Comparison of ENCODE assay signal across 30 cellular contexts in the genomic region with DNA sequence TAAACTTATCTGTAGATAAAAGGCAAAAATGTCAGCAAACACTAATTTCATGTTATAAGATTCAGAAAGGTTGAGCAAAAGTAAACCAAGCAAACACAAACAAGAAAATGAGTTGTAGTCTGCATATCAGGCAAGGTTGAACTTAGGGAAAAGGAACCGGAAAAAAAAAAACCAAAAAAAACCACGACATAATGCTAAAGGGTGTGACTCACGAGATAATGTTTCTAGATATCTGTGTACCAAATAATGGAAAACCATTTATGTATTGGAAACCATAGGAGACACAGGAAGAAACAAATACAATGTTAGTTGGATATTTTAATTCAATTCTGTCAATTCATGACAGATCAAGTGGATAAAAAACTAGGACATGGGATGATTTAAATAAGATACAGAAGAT.
"Had no signal": no experiment of that assay in that cellular context is flagged by ENCODE, and none has a peak within 500 bp of the region (broad histone marks: within the 10 kb centered on the region; RNA-seq: fewer than 3 reads in every experiment).

No MANE protein-coding gene starts in this region.

- ATAC-seq: activated CD8-positive, alpha-beta T cell treated with anti-CD3 and anti-CD28 coated beads for 36 hours; activated T-cell treated with anti-CD3 and anti-CD28 coated beads, Interleukin-2, amount 50 U/mL, for 72 hours; activated T-helper 17 cell treated with anti-CD3 and anti-CD28 coated beads, Interleukin-2, amount 50 U/mL, for 72 hours had no signal

- DNase-seq: activated CD4-positive, alpha-beta T cell treated with anti-CD3 and anti-CD28 coated beads for 1 hour; activated CD4-positive, alpha-beta T cell treated with anti-CD3 and anti-CD28 coated beads for 48 hours; activated CD4-positive, CD25-positive, alpha-beta regulatory T cell; activated CD8-positive, alpha-beta T cell treated with anti-CD3 and anti-CD28 coated beads for 36 hours; activated effector memory CD4-positive, alpha-beta T cell treated with anti-CD3 and anti-CD28 coated beads, Interleukin-2, amount 50 U/mL, for 16 hours; activated naive CD4-positive, alpha-beta T cell; activated naive CD4-positive, alpha-beta T cell treated with anti-CD3 and anti-CD28 coated beads, Interleukin-2, amount 50 U/mL, for 16 hours; activated naive CD8-positive, alpha-beta T cell treated with anti-CD3 and anti-CD28 coated beads for 36 hours; activated T-cell treated with anti-CD3 and anti-CD28 coated beads, Interleukin-2, amount 50 U/mL, for 1 hour; activated T-cell treated with anti-CD3 and anti-CD28 coated beads, Interleukin-2, amount 50 U/mL, for 72 hours; amniotic stem cell; aorta; brain microvascular endothelial cell; central memory CD4-positive, alpha-beta T cell; MG63; NCI-H1048; NCI-H1105 treated with DMSO at 0.1 percent for 48 hours; NCI-H1436; NCI-H1694; NCI-H1930; NCI-H2081 treated with DMSO at 0.1 percent for 48 hours; NCI-H345; NCI-H526; NCI-H748 treated with DMSO at 0.1 percent for 48 hours; SHP77; SJCRH30; T1000; WERI-Rb-1 had no signal

- H3K4me1 ChIP-seq: SJCRH30 had no signal

- H3K27ac ChIP-seq: brain microvascular endothelial cell, SJCRH30, SK-N-MC, WERI-Rb-1 had no signal

- H3K36me3 ChIP-seq: brain microvascular endothelial cell, SJCRH30, WERI-Rb-1 had no signal

- H3K27me3 Mint-ChIP-seq: activated CD8-positive, alpha-beta T cell treated with anti-CD3 and anti-CD28 coated beads for 36 hours; activated naive CD8-positive, alpha-beta T cell treated with anti-CD3 and anti-CD28 coated beads for 36 hours; activated T-helper 17 cell treated with anti-CD3 and anti-CD28 coated beads, Interleukin-2, amount 50 U/mL, for 72 hours had no signal

- H3K4me1 Mint-ChIP-seq: activated naive CD8-positive, alpha-beta T cell treated with anti-CD3 and anti-CD28 coated beads for 36 hours; activated T-helper 17 cell treated with anti-CD3 and anti-CD28 coated beads, Interleukin-2, amount 50 U/mL, for 72 hours had no signal

- H3K27me3 ChIP-seq: brain microvascular endothelial cell, MG63, SJCRH30 had no signal

- H3K4me3 ChIP-seq: MG63, SJCRH30, SK-N-MC had no signal

- H3K4me3 Mint-ChIP-seq: activated CD8-positive, alpha-beta T cell treated with anti-CD3 and anti-CD28 coated beads for 36 hours; activated naive CD8-positive, alpha-beta T cell treated with anti-CD3 and anti-CD28 coated beads for 36 hours; activated T-cell treated with anti-CD3 and anti-CD28 coated beads, Interleukin-2, amount 50 U/mL, for 72 hours; activated T-helper 17 cell treated with anti-CD3 and anti-CD28 coated beads, Interleukin-2, amount 50 U/mL, for 72 hours had no signal

- H3K27ac Mint-ChIP-seq: activated CD8-positive, alpha-beta T cell treated with anti-CD3 and anti-CD28 coated beads for 36 hours; activated naive CD8-positive, alpha-beta T cell treated with anti-CD3 and anti-CD28 coated beads for 36 hours; activated T-cell treated with anti-CD3 and anti-CD28 coated beads, Interleukin-2, amount 50 U/mL, for 72 hours; activated T-helper 17 cell treated with anti-CD3 and anti-CD28 coated beads, Interleukin-2, amount 50 U/mL, for 72 hours had no signal
